In the genomic region with DNA sequence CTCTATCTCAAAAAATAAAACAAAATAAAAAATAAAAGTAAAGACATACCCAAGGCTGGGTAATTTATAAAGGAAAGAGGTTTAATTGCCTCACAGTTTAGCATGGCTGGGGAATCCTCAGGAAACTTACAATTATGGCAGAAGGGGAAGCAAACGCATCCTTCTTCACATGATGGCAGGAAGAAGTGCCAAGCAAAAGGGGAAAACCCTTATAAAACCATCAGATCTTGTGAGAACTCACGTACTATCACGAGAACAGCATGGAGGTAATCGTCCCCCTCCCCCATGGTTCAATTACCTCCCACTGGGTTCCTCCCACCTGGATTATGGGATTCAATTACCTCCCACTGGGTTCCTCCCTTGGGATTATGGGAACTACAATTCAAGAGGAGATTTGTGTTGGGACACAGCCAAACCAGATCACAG, we compare ENCODE assay signal across 1 cellular context.
TF ChIP-seq lines count a peak whose summit lies in the region.

No MANE protein-coding gene starts in this region.

TF ChIP-seq in GM12878, 131 proteins besides CTCF, POLR2A, EP300 and RAD21 (continues in another document):
- no peak for TF ChIP-seq KLF5 (IDR thresholded peaks at IDR 0.05; ENCODE audit: partially characterized antibody)
- TF ChIP-seq SRF (IDR thresholded peaks at IDR 0.05; ENCODE audit: low read depth in 2 of 2, low read length in 2 of 2), result no peak
- no peak for TF ChIP-seq YBX1 (IDR thresholded peaks at IDR 0.05)
- TF ChIP-seq, protein P1, sequence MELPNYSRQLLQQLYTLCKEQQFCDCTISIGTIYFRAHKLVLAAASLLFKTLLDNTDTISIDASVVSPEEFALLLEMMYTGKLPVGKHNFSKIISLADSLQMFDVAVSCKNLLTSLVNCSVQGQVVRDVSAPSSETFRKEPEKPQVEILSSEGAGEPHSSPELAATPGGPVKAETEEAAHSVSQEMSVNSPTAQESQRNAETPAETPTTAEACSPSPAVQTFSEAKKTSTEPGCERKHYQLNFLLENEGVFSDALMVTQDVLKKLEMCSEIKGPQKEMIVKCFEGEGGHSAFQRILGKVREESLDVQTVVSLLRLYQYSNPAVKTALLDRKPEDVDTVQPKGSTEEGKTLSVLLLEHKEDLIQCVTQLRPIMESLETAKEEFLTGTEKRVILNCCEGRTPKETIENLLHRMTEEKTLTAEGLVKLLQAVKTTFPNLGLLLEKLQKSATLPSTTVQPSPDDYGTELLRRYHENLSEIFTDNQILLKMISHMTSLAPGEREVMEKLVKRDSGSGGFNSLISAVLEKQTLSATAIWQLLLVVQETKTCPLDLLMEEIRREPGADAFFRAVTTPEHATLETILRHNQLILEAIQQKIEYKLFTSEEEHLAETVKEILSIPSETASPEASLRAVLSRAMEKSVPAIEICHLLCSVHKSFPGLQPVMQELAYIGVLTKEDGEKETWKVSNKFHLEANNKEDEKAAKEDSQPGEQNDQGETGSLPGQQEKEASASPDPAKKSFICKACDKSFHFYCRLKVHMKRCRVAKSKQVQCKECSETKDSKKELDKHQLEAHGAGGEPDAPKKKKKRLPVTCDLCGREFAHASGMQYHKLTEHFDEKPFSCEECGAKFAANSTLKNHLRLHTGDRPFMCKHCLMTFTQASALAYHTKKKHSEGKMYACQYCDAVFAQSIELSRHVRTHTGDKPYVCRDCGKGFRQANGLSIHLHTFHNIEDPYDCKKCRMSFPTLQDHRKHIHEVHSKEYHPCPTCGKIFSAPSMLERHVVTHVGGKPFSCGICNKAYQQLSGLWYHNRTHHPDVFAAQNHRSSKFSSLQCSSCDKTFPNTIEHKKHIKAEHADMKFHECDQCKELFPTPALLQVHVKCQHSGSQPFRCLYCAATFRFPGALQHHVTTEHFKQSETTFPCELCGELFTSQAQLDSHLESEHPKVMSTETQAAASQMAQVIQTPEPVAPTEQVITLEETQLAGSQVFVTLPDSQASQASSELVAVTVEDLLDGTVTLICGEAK (IDR thresholded peaks at IDR 0.05; ENCODE audit: borderline replicate concordance), result no peak
- no peak for TF ChIP-seq FOS (IDR thresholded peaks at IDR 0.05; ENCODE audit: borderline replicate concordance, extremely low read depth, insufficient read length)
- no peak for TF ChIP-seq NR2C1 (IDR thresholded peaks at IDR 0.05)
- TF ChIP-seq SIX5 (IDR thresholded peaks at IDR 0.05; ENCODE audit: low read depth, low read length, severe bottlenecking), result no peak
- TF ChIP-seq TCF3 (IDR thresholded peaks at IDR 0.05; ENCODE audit: borderline replicate concordance, insufficient read depth, low read depth, low read length), result 0 out of 2 replicates have a peak, but pooled peaks have one; percentile 5
- no peak for TF ChIP-seq KDM1A (IDR thresholded peaks at IDR 0.05; ENCODE audit: borderline replicate concordance)
- TF ChIP-seq HDAC6 (IDR thresholded peaks at IDR 0.05; ENCODE audit: unreplicated experiment), result no peak
- TF ChIP-seq RAD51 (IDR thresholded peaks at IDR 0.05), result peak; percentile 19; the same call in 1 of the 2 replicates
- no peak for TF ChIP-seq KAT2A (conservative IDR thresholded peaks at IDR 0.05; ENCODE audit: control insufficient read depth, low read depth, low read length)
- TF ChIP-seq EGR1 (IDR thresholded peaks at IDR 0.05; ENCODE audit: borderline replicate concordance in 1 of 2, low read depth in 2 of 2, low read length in 2 of 2), result no peak
- TF ChIP-seq CHD4 (IDR thresholded peaks at IDR 0.05), result no peak
- no peak for TF ChIP-seq ZNF384 (IDR thresholded peaks at IDR 0.05; ENCODE audit: borderline replicate concordance, low read depth, low read length)
- TF ChIP-seq SUPT20H (IDR thresholded peaks at IDR 0.05; ENCODE audit: borderline replicate concordance, control insufficient read depth, low read depth, low read length), result no peak
- no peak for TF ChIP-seq PAX5 (IDR thresholded peaks at IDR 0.05; ENCODE audit: borderline replicate concordance, low read depth, low read length)
- TF ChIP-seq, protein P2, sequence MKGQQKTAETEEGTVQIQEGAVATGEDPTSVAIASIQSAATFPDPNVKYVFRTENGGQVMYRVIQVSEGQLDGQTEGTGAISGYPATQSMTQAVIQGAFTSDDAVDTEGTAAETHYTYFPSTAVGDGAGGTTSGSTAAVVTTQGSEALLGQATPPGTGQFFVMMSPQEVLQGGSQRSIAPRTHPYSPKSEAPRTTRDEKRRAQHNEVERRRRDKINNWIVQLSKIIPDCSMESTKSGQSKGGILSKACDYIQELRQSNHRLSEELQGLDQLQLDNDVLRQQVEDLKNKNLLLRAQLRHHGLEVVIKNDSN (IDR thresholded peaks at IDR 0.05; ENCODE audit: borderline replicate concordance, extremely low read length, insufficient read depth, low read depth, low read length), result no peak
- 0 out of 2 replicates have a peak, but pooled peaks have one; percentile 63 for TF ChIP-seq POLR2AphosphoS2 (IDR thresholded peaks at IDR 0.05; ENCODE audit: low read depth, low read length)
- TF ChIP-seq NR2F1 (conservative IDR thresholded peaks at IDR 0.05), result no peak
- no peak for TF ChIP-seq LARP7 (IDR thresholded peaks at IDR 0.05)
- TF ChIP-seq, protein P3, sequence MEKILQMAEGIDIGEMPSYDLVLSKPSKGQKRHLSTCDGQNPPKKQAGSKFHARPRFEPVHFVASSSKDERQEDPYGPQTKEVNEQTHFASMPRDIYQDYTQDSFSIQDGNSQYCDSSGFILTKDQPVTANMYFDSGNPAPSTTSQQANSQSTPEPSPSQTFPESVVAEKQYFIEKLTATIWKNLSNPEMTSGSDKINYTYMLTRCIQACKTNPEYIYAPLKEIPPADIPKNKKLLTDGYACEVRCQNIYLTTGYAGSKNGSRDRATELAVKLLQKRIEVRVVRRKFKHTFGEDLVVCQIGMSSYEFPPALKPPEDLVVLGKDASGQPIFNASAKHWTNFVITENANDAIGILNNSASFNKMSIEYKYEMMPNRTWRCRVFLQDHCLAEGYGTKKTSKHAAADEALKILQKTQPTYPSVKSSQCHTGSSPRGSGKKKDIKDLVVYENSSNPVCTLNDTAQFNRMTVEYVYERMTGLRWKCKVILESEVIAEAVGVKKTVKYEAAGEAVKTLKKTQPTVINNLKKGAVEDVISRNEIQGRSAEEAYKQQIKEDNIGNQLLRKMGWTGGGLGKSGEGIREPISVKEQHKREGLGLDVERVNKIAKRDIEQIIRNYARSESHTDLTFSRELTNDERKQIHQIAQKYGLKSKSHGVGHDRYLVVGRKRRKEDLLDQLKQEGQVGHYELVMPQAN (conservative IDR thresholded peaks at IDR 0.05), result no peak
- TF ChIP-seq, protein P4, sequence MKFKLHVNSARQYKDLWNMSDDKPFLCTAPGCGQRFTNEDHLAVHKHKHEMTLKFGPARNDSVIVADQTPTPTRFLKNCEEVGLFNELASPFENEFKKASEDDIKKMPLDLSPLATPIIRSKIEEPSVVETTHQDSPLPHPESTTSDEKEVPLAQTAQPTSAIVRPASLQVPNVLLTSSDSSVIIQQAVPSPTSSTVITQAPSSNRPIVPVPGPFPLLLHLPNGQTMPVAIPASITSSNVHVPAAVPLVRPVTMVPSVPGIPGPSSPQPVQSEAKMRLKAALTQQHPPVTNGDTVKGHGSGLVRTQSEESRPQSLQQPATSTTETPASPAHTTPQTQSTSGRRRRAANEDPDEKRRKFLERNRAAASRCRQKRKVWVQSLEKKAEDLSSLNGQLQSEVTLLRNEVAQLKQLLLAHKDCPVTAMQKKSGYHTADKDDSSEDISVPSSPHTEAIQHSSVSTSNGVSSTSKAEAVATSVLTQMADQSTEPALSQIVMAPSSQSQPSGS (IDR thresholded peaks at IDR 0.05; ENCODE audit: low read length), result no peak
- no peak for TF ChIP-seq CBX5 (IDR thresholded peaks at IDR 0.05; ENCODE audit: low read depth)
- TF ChIP-seq, protein P5, sequence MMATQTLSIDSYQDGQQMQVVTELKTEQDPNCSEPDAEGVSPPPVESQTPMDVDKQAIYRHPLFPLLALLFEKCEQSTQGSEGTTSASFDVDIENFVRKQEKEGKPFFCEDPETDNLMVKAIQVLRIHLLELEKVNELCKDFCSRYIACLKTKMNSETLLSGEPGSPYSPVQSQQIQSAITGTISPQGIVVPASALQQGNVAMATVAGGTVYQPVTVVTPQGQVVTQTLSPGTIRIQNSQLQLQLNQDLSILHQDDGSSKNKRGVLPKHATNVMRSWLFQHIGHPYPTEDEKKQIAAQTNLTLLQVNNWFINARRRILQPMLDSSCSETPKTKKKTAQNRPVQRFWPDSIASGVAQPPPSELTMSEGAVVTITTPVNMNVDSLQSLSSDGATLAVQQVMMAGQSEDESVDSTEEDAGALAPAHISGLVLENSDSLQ (IDR thresholded peaks at IDR 0.05), result no peak
- TF ChIP-seq RFX5 (IDR thresholded peaks at IDR 0.05; ENCODE audit: low read depth, low read length), result no peak
- TF ChIP-seq, protein P6, sequence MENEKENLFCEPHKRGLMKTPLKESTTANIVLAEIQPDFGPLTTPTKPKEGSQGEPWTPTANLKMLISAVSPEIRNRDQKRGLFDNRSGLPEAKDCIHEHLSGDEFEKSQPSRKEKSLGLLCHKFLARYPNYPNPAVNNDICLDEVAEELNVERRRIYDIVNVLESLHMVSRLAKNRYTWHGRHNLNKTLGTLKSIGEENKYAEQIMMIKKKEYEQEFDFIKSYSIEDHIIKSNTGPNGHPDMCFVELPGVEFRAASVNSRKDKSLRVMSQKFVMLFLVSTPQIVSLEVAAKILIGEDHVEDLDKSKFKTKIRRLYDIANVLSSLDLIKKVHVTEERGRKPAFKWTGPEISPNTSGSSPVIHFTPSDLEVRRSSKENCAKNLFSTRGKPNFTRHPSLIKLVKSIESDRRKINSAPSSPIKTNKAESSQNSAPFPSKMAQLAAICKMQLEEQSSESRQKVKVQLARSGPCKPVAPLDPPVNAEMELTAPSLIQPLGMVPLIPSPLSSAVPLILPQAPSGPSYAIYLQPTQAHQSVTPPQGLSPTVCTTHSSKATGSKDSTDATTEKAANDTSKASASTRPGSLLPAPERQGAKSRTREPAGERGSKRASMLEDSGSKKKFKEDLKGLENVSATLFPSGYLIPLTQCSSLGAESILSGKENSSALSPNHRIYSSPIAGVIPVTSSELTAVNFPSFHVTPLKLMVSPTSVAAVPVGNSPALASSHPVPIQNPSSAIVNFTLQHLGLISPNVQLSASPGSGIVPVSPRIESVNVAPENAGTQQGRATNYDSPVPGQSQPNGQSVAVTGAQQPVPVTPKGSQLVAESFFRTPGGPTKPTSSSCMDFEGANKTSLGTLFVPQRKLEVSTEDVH (IDR thresholded peaks at IDR 0.05; ENCODE audit: low read depth, partially characterized antibody), result no peak
- TF ChIP-seq CHD2 (IDR thresholded peaks at IDR 0.05; ENCODE audit: borderline replicate concordance, low read depth, low read length), result peak; percentile 89; the same call in 1 of the 2 replicates
- no peak for TF ChIP-seq HCFC1 (IDR thresholded peaks at IDR 0.05; ENCODE audit: low read length)
- no peak for TF ChIP-seq DPF2 (IDR thresholded peaks at IDR 0.05)
- no peak for TF ChIP-seq CBX3 (IDR thresholded peaks at IDR 0.05; ENCODE audit: borderline replicate concordance, low read depth)
- TF ChIP-seq SIN3A (IDR thresholded peaks at IDR 0.05; ENCODE audit: low read depth, low read length), result no peak
- no peak for TF ChIP-seq POU2F2 (IDR thresholded peaks at IDR 0.05; ENCODE audit: borderline replicate concordance, low read depth, low read length)
- no peak for TF ChIP-seq CHD1 (IDR thresholded peaks at IDR 0.05; ENCODE audit: low read depth, low read length)
- TF ChIP-seq ZBED1 (IDR thresholded peaks at IDR 0.05; ENCODE audit: borderline replicate concordance), result no peak
- TF ChIP-seq, protein P7, sequence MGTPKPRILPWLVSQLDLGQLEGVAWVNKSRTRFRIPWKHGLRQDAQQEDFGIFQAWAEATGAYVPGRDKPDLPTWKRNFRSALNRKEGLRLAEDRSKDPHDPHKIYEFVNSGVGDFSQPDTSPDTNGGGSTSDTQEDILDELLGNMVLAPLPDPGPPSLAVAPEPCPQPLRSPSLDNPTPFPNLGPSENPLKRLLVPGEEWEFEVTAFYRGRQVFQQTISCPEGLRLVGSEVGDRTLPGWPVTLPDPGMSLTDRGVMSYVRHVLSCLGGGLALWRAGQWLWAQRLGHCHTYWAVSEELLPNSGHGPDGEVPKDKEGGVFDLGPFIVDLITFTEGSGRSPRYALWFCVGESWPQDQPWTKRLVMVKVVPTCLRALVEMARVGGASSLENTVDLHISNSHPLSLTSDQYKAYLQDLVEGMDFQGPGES (IDR thresholded peaks at IDR 0.05), result no peak
- TF ChIP-seq, protein P8, sequence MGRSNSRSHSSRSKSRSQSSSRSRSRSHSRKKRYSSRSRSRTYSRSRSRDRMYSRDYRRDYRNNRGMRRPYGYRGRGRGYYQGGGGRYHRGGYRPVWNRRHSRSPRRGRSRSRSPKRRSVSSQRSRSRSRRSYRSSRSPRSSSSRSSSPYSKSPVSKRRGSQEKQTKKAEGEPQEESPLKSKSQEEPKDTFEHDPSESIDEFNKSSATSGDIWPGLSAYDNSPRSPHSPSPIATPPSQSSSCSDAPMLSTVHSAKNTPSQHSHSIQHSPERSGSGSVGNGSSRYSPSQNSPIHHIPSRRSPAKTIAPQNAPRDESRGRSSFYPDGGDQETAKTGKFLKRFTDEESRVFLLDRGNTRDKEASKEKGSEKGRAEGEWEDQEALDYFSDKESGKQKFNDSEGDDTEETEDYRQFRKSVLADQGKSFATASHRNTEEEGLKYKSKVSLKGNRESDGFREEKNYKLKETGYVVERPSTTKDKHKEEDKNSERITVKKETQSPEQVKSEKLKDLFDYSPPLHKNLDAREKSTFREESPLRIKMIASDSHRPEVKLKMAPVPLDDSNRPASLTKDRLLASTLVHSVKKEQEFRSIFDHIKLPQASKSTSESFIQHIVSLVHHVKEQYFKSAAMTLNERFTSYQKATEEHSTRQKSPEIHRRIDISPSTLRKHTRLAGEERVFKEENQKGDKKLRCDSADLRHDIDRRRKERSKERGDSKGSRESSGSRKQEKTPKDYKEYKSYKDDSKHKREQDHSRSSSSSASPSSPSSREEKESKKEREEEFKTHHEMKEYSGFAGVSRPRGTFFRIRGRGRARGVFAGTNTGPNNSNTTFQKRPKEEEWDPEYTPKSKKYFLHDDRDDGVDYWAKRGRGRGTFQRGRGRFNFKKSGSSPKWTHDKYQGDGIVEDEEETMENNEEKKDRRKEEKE (IDR thresholded peaks at IDR 0.05), result no peak
- TF ChIP-seq ZNF622 (IDR thresholded peaks at IDR 0.05), result no peak
- peak; percentile 61; the same call in 1 of the 2 replicates for TF ChIP-seq BRCA1 (IDR thresholded peaks at IDR 0.05; ENCODE audit: low read depth, low read length)
- no peak for TF ChIP-seq CREM (IDR thresholded peaks at IDR 0.05; ENCODE audit: low read depth)
- TF ChIP-seq, protein P9, sequence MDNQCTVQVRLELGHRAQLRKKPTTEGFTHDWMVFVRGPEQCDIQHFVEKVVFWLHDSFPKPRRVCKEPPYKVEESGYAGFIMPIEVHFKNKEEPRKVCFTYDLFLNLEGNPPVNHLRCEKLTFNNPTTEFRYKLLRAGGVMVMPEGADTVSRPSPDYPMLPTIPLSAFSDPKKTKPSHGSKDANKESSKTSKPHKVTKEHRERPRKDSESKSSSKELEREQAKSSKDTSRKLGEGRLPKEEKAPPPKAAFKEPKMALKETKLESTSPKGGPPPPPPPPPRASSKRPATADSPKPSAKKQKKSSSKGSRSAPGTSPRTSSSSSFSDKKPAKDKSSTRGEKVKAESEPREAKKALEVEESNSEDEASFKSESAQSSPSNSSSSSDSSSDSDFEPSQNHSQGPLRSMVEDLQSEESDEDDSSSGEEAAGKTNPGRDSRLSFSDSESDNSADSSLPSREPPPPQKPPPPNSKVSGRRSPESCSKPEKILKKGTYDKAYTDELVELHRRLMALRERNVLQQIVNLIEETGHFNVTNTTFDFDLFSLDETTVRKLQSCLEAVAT (IDR thresholded peaks at IDR 0.05), result 0 out of 2 replicates have a peak, but pooled peaks have one; percentile 11
- no peak for TF ChIP-seq BMI1 (IDR thresholded peaks at IDR 0.05; ENCODE audit: borderline replicate concordance)
- TF ChIP-seq RB1 (IDR thresholded peaks at IDR 0.05; ENCODE audit: borderline replicate concordance), result no peak
- TF ChIP-seq HDGF (IDR thresholded peaks at IDR 0.05), result no peak
- no peak for TF ChIP-seq NFXL1 (IDR thresholded peaks at IDR 0.05; ENCODE audit: borderline replicate concordance)
- no peak for TF ChIP-seq TARDBP (IDR thresholded peaks at IDR 0.05; ENCODE audit: borderline replicate concordance)
